29 cellular contexts compared by ENCODE assay signal in the genomic region with DNA sequence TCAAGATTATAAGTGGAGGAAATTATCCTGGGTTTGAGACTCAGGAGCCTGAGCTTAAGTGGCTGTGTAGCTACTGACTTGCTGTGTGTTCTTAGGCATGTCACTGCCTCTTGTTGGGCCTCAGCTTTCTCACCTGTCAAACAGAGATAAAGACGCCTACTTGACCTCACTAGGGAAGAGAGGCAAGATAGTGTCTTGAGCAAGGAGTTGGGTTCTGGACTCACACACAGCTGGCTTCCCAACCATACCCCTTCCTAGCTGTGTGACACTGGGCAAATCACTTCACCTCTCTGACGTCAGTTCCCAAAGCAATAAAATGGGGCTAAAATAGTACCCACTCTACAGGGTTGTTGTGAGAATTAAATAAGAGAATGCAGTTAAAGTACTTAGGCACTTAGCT.
"Had no signal": no experiment of that assay in that cellular context is flagged by ENCODE, and none has a peak within 500 bp of the region (broad histone marks: within the 10 kb centered on the region; RNA-seq: fewer than 3 reads in every experiment).

No MANE protein-coding gene starts in this region.

- ATAC-seq: activated CD8-positive, alpha-beta T cell treated with anti-CD3 and anti-CD28 coated beads for 36 hours; activated naive CD4-positive, alpha-beta T cell treated with anti-CD3 and anti-CD28 coated beads, Interleukin-2, amount 50 U/mL, for 72 hours; activated T-cell treated with anti-CD3 and anti-CD28 coated beads, Interleukin-2, amount 50 U/mL, for 4 hours; activated T-cell treated with anti-CD3 and anti-CD28 coated beads, Interleukin-2, amount 50 U/mL, for 72 hours; activated T-helper 17 cell treated with anti-CD3 and anti-CD28 coated beads, Interleukin-2, amount 50 U/mL, for 72 hours; body of pancreas had no signal

- H3K27ac Mint-ChIP-seq: activated B cell treated with CpG ODN at 0.5 μM for 24 hours; activated CD4-positive, alpha-beta memory T cell treated with anti-CD3 and anti-CD28 coated beads for 36 hours; activated CD4-positive, alpha-beta T cell treated with anti-CD3 and anti-CD28 coated beads, Interleukin-2, amount 10 ng/mL, durations not matched to agents 24 days and 14 days; activated CD8-positive, alpha-beta T cell treated with anti-CD3 and anti-CD28 coated beads for 36 hours; activated naive CD8-positive, alpha-beta T cell treated with anti-CD3 and anti-CD28 coated beads for 36 hours; activated T-cell treated with anti-CD3 and anti-CD28 coated beads, Interleukin-2, amount 50 U/mL, for 72 hours; activated T-helper 1 cell treated with anti-CD3 and anti-CD28 coated beads, Interleukin-12 subunit alpha, Interleukin-12 subunit beta, Interleukin-2, Interleukin-4 antibody, amounts not matched to agents 30 ng/mL and 10 ng/mL and 1 ng/mL, durations not matched to agents 14 hours and 24 hours and 36 hours; activated T-helper 17 cell treated with anti-CD3 and anti-CD28 coated beads, Interleukin-2, amount 50 U/mL, for 72 hours; T-helper 1 cell treated with Interleukin-12 subunit alpha and Interleukin-12 subunit beta and Interleukin-4 antibody, amounts not matched to agents 30 μg/mL and 1 μg/mL, for 36 hours; T-helper 2 cell treated with Interferon-gamma antibody and Interleukin-4, amounts not matched to agents 5 μg/mL and 100 μg/mL, for 36 hours had no signal

- H3K9me3 Mint-ChIP-seq: activated CD4-positive, alpha-beta T cell treated with anti-CD3 and anti-CD28 coated beads, Interleukin-2, amount 10 ng/mL, durations not matched to agents 24 days and 14 days; activated naive CD4-positive, alpha-beta T cell treated with anti-CD3 and anti-CD28 coated beads, Interleukin-2, amount 50 U/mL, for 72 hours; activated T-cell treated with anti-CD3 and anti-CD28 coated beads, Interleukin-2, amount 50 U/mL, for 4 hours; activated T-helper 17 cell treated with anti-CD3 and anti-CD28 coated beads, Interleukin-2, amount 50 U/mL, for 72 hours; T-helper 2 cell treated with Interferon-gamma antibody and Interleukin-4, amounts not matched to agents 5 μg/mL and 100 μg/mL, for 36 hours had no signal

- H3K4me3 Mint-ChIP-seq: activated B cell treated with CpG ODN at 0.5 μM for 24 hours; activated CD4-positive, alpha-beta memory T cell treated with anti-CD3 and anti-CD28 coated beads for 36 hours; activated CD4-positive, alpha-beta T cell treated with anti-CD3 and anti-CD28 coated beads, Interleukin-2, amount 10 ng/mL, durations not matched to agents 24 days and 14 days; activated CD8-positive, alpha-beta T cell treated with anti-CD3 and anti-CD28 coated beads for 36 hours; activated naive CD8-positive, alpha-beta T cell treated with anti-CD3 and anti-CD28 coated beads for 36 hours; activated T-cell treated with anti-CD3 and anti-CD28 coated beads, Interleukin-2, amount 50 U/mL, for 4 hours; activated T-cell treated with anti-CD3 and anti-CD28 coated beads, Interleukin-2, amount 50 U/mL, for 72 hours; activated T-helper 1 cell treated with anti-CD3 and anti-CD28 coated beads, Interleukin-12 subunit alpha, Interleukin-12 subunit beta, Interleukin-2, Interleukin-4 antibody, amounts not matched to agents 30 ng/mL and 10 ng/mL and 1 ng/mL, durations not matched to agents 14 hours and 24 hours and 36 hours; activated T-helper 17 cell treated with anti-CD3 and anti-CD28 coated beads, Interleukin-2, amount 50 U/mL, for 72 hours; T-helper 1 cell treated with Interleukin-12 subunit alpha and Interleukin-12 subunit beta and Interleukin-4 antibody, amounts not matched to agents 30 μg/mL and 1 μg/mL, for 36 hours; T-helper 2 cell treated with Interferon-gamma antibody and Interleukin-4, amounts not matched to agents 5 μg/mL and 100 μg/mL, for 36 hours had no signal

- DNase-seq: activated B cell treated with CpG ODN at 0.5 μM for 24 hours; activated CD4-positive, alpha-beta memory T cell treated with anti-CD3 and anti-CD28 coated beads for 36 hours; activated CD4-positive, alpha-beta T cell treated with anti-CD3 and anti-CD28 coated beads for 4 hours; activated CD4-positive, alpha-beta T cell treated with anti-CD3 and anti-CD28 coated beads, Interleukin-2, amount 10 ng/mL, durations not matched to agents 24 days and 14 days; activated CD4-positive, alpha-beta T cell treated with anti-CD3 and anti-CD28 coated beads, Interleukin-2, amount 50 U/mL, for 1 hour; activated CD4-positive, alpha-beta T cell treated with anti-CD3 and anti-CD28 coated beads, Interleukin-2, amount 50 U/mL, for 4 hours; activated CD4-positive, CD25-positive, alpha-beta regulatory T cell treated with anti-CD3 and anti-CD28 coated beads, Interleukin-2, amount 50 U/mL, for 72 hours; activated CD8-positive, alpha-beta memory T cell treated with anti-CD3 and anti-CD28 coated beads, Interleukin-2, amount 50 U/mL, for 4 hours; activated CD8-positive, alpha-beta T cell treated with anti-CD3 and anti-CD28 coated beads for 36 hours; activated gamma-delta T cell treated with Interleukin-2 at 50 U/mL for 16 hours; activated naive CD4-positive, alpha-beta T cell; activated naive CD4-positive, alpha-beta T cell treated with anti-CD3 and anti-CD28 coated beads, Interleukin-2, amount 50 U/mL, for 16 hours; activated naive CD8-positive, alpha-beta T cell treated with anti-CD3 and anti-CD28 coated beads for 36 hours; activated T-cell treated with anti-CD3 and anti-CD28 coated beads for 4 hours; activated T-cell treated with anti-CD3 and anti-CD28 coated beads, Interleukin-2, amount 50 U/mL, for 1 hour; activated T-cell treated with anti-CD3 and anti-CD28 coated beads, Interleukin-2, amount 50 U/mL, for 4 hours; activated T-cell treated with anti-CD3 and anti-CD28 coated beads, Interleukin-2, amount 50 U/mL, for 72 hours; amniotic stem cell; body of pancreas; brain microvascular endothelial cell; central memory CD4-positive, alpha-beta T cell; T-helper 1 cell; T-helper 2 cell; T-helper 9 cell had no signal

- H3K27me3 Mint-ChIP-seq: activated B cell treated with CpG ODN at 0.5 μM for 24 hours; activated CD4-positive, alpha-beta memory T cell treated with anti-CD3 and anti-CD28 coated beads for 36 hours; activated CD4-positive, alpha-beta T cell treated with anti-CD3 and anti-CD28 coated beads, Interleukin-2, amount 10 ng/mL, durations not matched to agents 24 days and 14 days; activated CD8-positive, alpha-beta T cell treated with anti-CD3 and anti-CD28 coated beads for 36 hours; activated naive CD8-positive, alpha-beta T cell treated with anti-CD3 and anti-CD28 coated beads for 36 hours; activated T-helper 17 cell treated with anti-CD3 and anti-CD28 coated beads, Interleukin-2, amount 50 U/mL, for 72 hours had no signal
